Comparison of ENCODE assay signal across 17 cellular contexts in the genomic region with DNA sequence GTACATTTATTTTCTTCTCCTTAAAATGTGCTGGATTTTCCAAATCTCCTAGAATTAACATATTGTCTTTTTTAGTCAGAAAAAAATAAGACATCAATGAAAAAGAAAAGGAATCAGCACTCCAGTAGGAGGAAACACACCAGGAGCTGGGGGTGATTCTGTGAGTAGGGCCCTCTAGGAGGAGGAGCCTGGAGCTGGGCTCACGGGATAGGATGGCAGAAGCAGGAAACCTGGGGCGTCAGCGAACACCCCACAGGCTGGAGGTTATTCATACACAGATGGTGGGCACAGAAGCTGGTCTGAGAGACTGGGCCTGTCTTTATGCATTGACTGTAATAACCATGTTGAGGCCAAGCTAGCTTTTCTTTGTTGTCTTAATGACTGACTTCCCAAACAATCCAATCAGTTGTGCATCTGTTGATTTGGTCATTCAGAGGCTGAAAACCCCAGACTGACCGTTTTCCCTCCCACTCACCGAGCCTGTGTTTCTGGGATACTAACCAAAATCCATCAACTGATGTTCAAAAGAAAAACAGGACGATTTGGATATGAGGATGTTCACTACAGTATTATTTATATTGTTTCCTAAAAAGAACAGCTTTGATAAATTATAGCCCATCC. TPM values are rescaled to one million over a fixed set of nuclear protein-coding genes. Genes with fewer than 3 reads are reported as not detected.
"Had no signal": no experiment of that assay in that cellular context is flagged by ENCODE, and none has a peak within 500 bp of the region (broad histone marks: within the 10 kb centered on the region; RNA-seq: fewer than 3 reads in every experiment).

No MANE protein-coding gene starts in this region.

- ATAC-seq: left cardiac atrium, right cardiac atrium had no signal

- H3K36me3 Mint-ChIP-seq: activated naive CD4-positive, alpha-beta T cell treated with anti-CD3 and anti-CD28 coated beads, Interleukin-2, amount 10 ng/mL, durations not matched to agents 7 days and 5 days; immature natural killer cell had no signal

- H3K27ac Mint-ChIP-seq: activated B cell treated with CpG ODN at 0.5 μM for 24 hours; activated naive CD4-positive, alpha-beta T cell treated with anti-CD3 and anti-CD28 coated beads, Interleukin-2, amount 10 ng/mL, durations not matched to agents 7 days and 5 days; activated T-helper 2 cell treated with anti-CD3 and anti-CD28 coated beads, Interferon-gamma antibody, Interleukin-2, Interleukin-4, amounts not matched to agents 10 μg/mL and 5 μg/mL and 100 μg/mL, durations not matched to agents 14 hours and 24 hours and 36 hours; immature natural killer cell; naive B cell; progenitor cell of endocrine pancreas; T-helper 1 cell treated with Interleukin-12 subunit alpha and Interleukin-12 subunit beta and Interleukin-4 antibody, amounts not matched to agents 30 μg/mL and 1 μg/mL, for 36 hours had no signal

- DNase-seq: activated B cell treated with CpG ODN at 0.5 μM for 24 hours; activated CD4-positive, alpha-beta T cell treated with anti-CD3 and anti-CD28 coated beads, Interleukin-2, amount 50 U/mL, for 1 hour; activated naive CD4-positive, alpha-beta T cell treated with anti-CD3 and anti-CD28 coated beads, Interleukin-2, amount 10 ng/mL, durations not matched to agents 7 days and 5 days; caudate nucleus; colonic mucosa; effector CD4-positive, alpha-beta T cell; hippocampal formation; immature natural killer cell; left cardiac atrium; naive B cell; trophoblast cell had no signal

- H3K4me3 ChIP-seq: colonic mucosa, lung, smooth muscle cell had no signal

- H3K4me3 Mint-ChIP-seq: activated B cell treated with CpG ODN at 0.5 μM for 24 hours; activated naive CD4-positive, alpha-beta T cell treated with anti-CD3 and anti-CD28 coated beads, Interleukin-2, amount 10 ng/mL, durations not matched to agents 7 days and 5 days; immature natural killer cell; T-helper 1 cell treated with Interleukin-12 subunit alpha and Interleukin-12 subunit beta and Interleukin-4 antibody, amounts not matched to agents 30 μg/mL and 1 μg/mL, for 36 hours had no signal

- H3K9me3 Mint-ChIP-seq: activated B cell treated with CpG ODN at 0.5 μM for 24 hours; activated naive CD4-positive, alpha-beta T cell treated with anti-CD3 and anti-CD28 coated beads, Interleukin-2, amount 10 ng/mL, durations not matched to agents 7 days and 5 days; activated T-helper 2 cell treated with anti-CD3 and anti-CD28 coated beads, Interferon-gamma antibody, Interleukin-2, Interleukin-4, amounts not matched to agents 10 μg/mL and 5 μg/mL and 100 μg/mL, durations not matched to agents 14 hours and 24 hours and 36 hours; immature natural killer cell; T-helper 1 cell treated with Interleukin-12 subunit alpha and Interleukin-12 subunit beta and Interleukin-4 antibody, amounts not matched to agents 30 μg/mL and 1 μg/mL, for 36 hours had no signal

RNA-seq across cellular contexts. Expression of a gene that starts 53.1 kb away (rescaled TPM):
- total RNA-seq: smooth muscle cell had no signal
